In genomic region chr14:105605501-105606304, GRCh38 we compare ENCODE assay signal across 29 cellular contexts.
A peak's percentile ranks its signal among the peaks of the same experiment; 100 is the strongest.
DNase-seq lines count a peak whose midpoint lies in the region; ATAC-seq, FAIRE-seq and TF ChIP-seq lines count a peak whose summit lies in the region.
"Had no signal": no experiment of that assay in that cellular context is flagged by ENCODE, and none has a peak within 500 bp of the region (broad histone marks: within the 10 kb centered on the region; RNA-seq: fewer than 3 reads in every experiment).

No MANE protein-coding gene starts in this region.

- H3K4me3 Mint-ChIP-seq in activated T-cell treated with anti-CD3 and anti-CD28 coated beads, Interleukin-2, amount 50 U/mL, for 4 hours = no peak overlapping the region
- no peak overlapping the region for H3K4me3 Mint-ChIP-seq in activated T-cell treated with anti-CD3 and anti-CD28 coated beads, Interleukin-2, amount 50 U/mL, for 72 hours
- H3K4me3 Mint-ChIP-seq: activated naive CD4-positive, alpha-beta T cell treated with anti-CD3 and anti-CD28 coated beads, Interleukin-2, amount 10 ng/mL, durations not matched to agents 7 days and 5 days; effector memory CD8-positive, alpha-beta T cell; neural crest cell had no signal

- H3K4me1 ChIP-seq in spleen = no peaks in the 10 kb centered on the region

- WGBS in spleen, 5 donors = 72 to 88% (median 83%) methylated on average over 6 to 21 of the region's 21 CpGs

- H3K4me1 Mint-ChIP-seq in activated T-cell treated with anti-CD3 and anti-CD28 coated beads, Interleukin-2, amount 50 U/mL, for 4 hours (ENCODE audit: low read depth) = no peaks in the 10 kb centered on the region
- no peaks in the 10 kb centered on the region for H3K4me1 Mint-ChIP-seq in activated T-cell treated with anti-CD3 and anti-CD28 coated beads, Interleukin-2, amount 50 U/mL, for 72 hours (ENCODE audit: low read depth)
- H3K4me1 Mint-ChIP-seq: activated naive CD4-positive, alpha-beta T cell treated with anti-CD3 and anti-CD28 coated beads, Interleukin-2, amount 10 ng/mL, durations not matched to agents 7 days and 5 days; neural crest cell had no signal

- intact Hi-C loops in spleen (cut with DNase I; ENCODE audit: low total_unique reads) = no loop called here

- peak; percentile 53 for FAIRE-seq in GM12892 (lab: Jason Lieb, UNC)
- FAIRE-seq: A204.1, bronchial epithelial cell, G401.6, H1, keratinocyte, TTC549 had no signal

- TF ChIP-seq POLR2A in GM12892 (IDR thresholded peaks at IDR 0.05; ENCODE audit: low read depth, low read length) (no peak), spleen (IDR thresholded peaks at IDR 0.05) (no peak)

- H3K36me3 ChIP-seq in spleen = no peaks in the 10 kb centered on the region
- H3K36me3 ChIP-seq: thoracic aorta had no signal

- H3K27ac Mint-ChIP-seq in activated T-cell treated with anti-CD3 and anti-CD28 coated beads, Interleukin-2, amount 50 U/mL, for 72 hours = no peak overlapping the region
- H3K27ac Mint-ChIP-seq: activated naive CD4-positive, alpha-beta T cell treated with anti-CD3 and anti-CD28 coated beads, Interleukin-2, amount 10 ng/mL, durations not matched to agents 7 days and 5 days; effector memory CD8-positive, alpha-beta T cell had no signal

- H3K27me3 ChIP-seq in spleen (replicated peaks in 1 of 7) = no peaks in the 10 kb centered on the region

- TF ChIP-seq CTCF in spleen (IDR thresholded peaks at IDR 0.05 in 8 of 11, conservative IDR thresholded peaks at IDR 0.05 in 3 of 11) = no peak

- H3K27me3 Mint-ChIP-seq in activated T-cell treated with anti-CD3 and anti-CD28 coated beads, Interleukin-2, amount 50 U/mL, for 4 hours (ENCODE audit: low read depth) = no peaks in the 10 kb centered on the region
- H3K27me3 Mint-ChIP-seq in activated T-cell treated with anti-CD3 and anti-CD28 coated beads, Interleukin-2, amount 50 U/mL, for 72 hours (ENCODE audit: low read depth) = no peaks in the 10 kb centered on the region

- no peaks in the 10 kb centered on the region for H3K9me3 ChIP-seq in spleen
- H3K9me3 ChIP-seq: thoracic aorta had no signal

- ATAC-seq in activated T-cell treated with anti-CD3 and anti-CD28 coated beads, Interleukin-2, amount 50 U/mL, for 4 hours = no peak
- no peak for ATAC-seq in activated T-cell treated with anti-CD3 and anti-CD28 coated beads, Interleukin-2, amount 50 U/mL, for 72 hours (replicated peaks in 1 of 2)
- ATAC-seq: effector memory CD8-positive, alpha-beta T cell; sciatic nerve had no signal

- H3K4me3 ChIP-seq in spleen = no peak overlapping the region
- H3K4me3 ChIP-seq: thoracic aorta had no signal

- H3K36me3 Mint-ChIP-seq in activated T-cell treated with anti-CD3 and anti-CD28 coated beads, Interleukin-2, amount 50 U/mL, for 4 hours (ENCODE audit: insufficient read depth) = no peaks in the 10 kb centered on the region
- no peaks in the 10 kb centered on the region for H3K36me3 Mint-ChIP-seq in activated T-cell treated with anti-CD3 and anti-CD28 coated beads, Interleukin-2, amount 50 U/mL, for 72 hours (ENCODE audit: insufficient read depth in 2 of 2)
- H3K36me3 Mint-ChIP-seq: activated naive CD4-positive, alpha-beta T cell treated with anti-CD3 and anti-CD28 coated beads, Interleukin-2, amount 10 ng/mL, durations not matched to agents 7 days and 5 days had no signal

- H3K27ac ChIP-seq in spleen = no peak overlapping the region
- H3K27ac ChIP-seq: thoracic aorta had no signal

- peak; percentile 3 for DNase-seq in activated T-cell treated with anti-CD3 and anti-CD28 coated beads, Interleukin-2, amount 50 U/mL, for 4 hours
- DNase-seq in activated T-cell treated with anti-CD3 and anti-CD28 coated beads, Interleukin-2, amount 50 U/mL, for 72 hours = no peak
- no peak for DNase-seq in GM12892 (ENCODE audit: insufficient read length)
- peak; percentile 20 for DNase-seq in islet precursor cell
- DNase-seq in spleen = peak; percentile 56
- DNase-seq in NCI-H1092 treated with DMSO at 0.1 percent for 48 hours (lab: John Stamatoyannopoulos, UW) = no peak
- no peak for DNase-seq in activated naive CD4-positive, alpha-beta T cell (lab: John Stamatoyannopoulos, UW)
- no peak for DNase-seq in NCI-H526 treated with DMSO at 0.1 percent for 48 hours (lab: John Stamatoyannopoulos, UW)
- DNase-seq: activated CD4-positive, CD25-positive, alpha-beta regulatory T cell treated with anti-CD3 and anti-CD28 coated beads, Interleukin-2, amount 50 U/mL, for 72 hours; activated naive CD4-positive, alpha-beta T cell treated with anti-CD3 and anti-CD28 coated beads, Interleukin-2, amount 10 ng/mL, durations not matched to agents 7 days and 5 days; activated T-cell treated with anti-CD3 and anti-CD28 coated beads for 4 hours; AML-193; cortex of kidney; effector memory CD8-positive, alpha-beta T cell; erythroblast; NCI-H1105; NCI-H1930; stimulated activated CD4-positive, alpha-beta T cell treated with anti-CD3 and anti-CD28 coated beads, Interleukin-4, amount 100 ng/mL, for 4 hours; stimulated activated naive CD4-positive, alpha-beta T cell; T-helper 1 cell had no signal

- no peaks in the 10 kb centered on the region for H3K9me3 Mint-ChIP-seq in activated T-cell treated with anti-CD3 and anti-CD28 coated beads, Interleukin-2, amount 50 U/mL, for 4 hours
- H3K9me3 Mint-ChIP-seq in activated T-cell treated with anti-CD3 and anti-CD28 coated beads, Interleukin-2, amount 50 U/mL, for 72 hours = no peaks in the 10 kb centered on the region
- H3K9me3 Mint-ChIP-seq: activated naive CD4-positive, alpha-beta T cell treated with anti-CD3 and anti-CD28 coated beads, Interleukin-2, amount 10 ng/mL, durations not matched to agents 7 days and 5 days; effector memory CD8-positive, alpha-beta T cell; neural crest cell had no signal

Comparison
In these comparisons a context has a peak if more than half of its experiments do, and no peak if none do; other contexts are left out.
1. DNase-seq: peak in activated T-cell treated with anti-CD3 and anti-CD28 coated beads, Interleukin-2, amount 50 U/mL, for 4 hours (single experiment), islet precursor cell (single experiment) and spleen (single experiment); none in activated T-cell treated with anti-CD3 and anti-CD28 coated beads, Interleukin-2, amount 50 U/mL, for 72 hours (0 of 2), GM12892 (single experiment), NCI-H1092 treated with DMSO at 0.1 percent for 48 hours (single experiment), activated naive CD4-positive, alpha-beta T cell (0 of 4) and NCI-H526 treated with DMSO at 0.1 percent for 48 hours (single experiment).